Comparison of ENCODE assay signal across 9 cellular contexts in genomic region chr19:44476559-44477408, GRCh38. TPM values are rescaled to one million over a fixed set of nuclear protein-coding genes. Genes with fewer than 3 reads are reported as not detected.
DNase-seq lines count a peak whose midpoint lies in the region; ATAC-seq and TF ChIP-seq lines count a peak whose summit lies in the region.
"Had no signal": no experiment of that assay in that cellular context is flagged by ENCODE, and none has a peak within 500 bp of the region (broad histone marks: within the 10 kb centered on the region; RNA-seq: fewer than 3 reads in every experiment).

No MANE protein-coding gene starts in this region.

- no peak overlapping the region for H4K8ac ChIP-seq in neuronal stem cell (ENCODE audit: low read depth, low read length)

- CTCF ChIA-PET in Caco-2 (lab: Charles Lee): no interaction called here
- CTCF ChIA-PET in activated CD8-positive, alpha-beta T cell treated with anti-CD3 and anti-CD28 coated beads, Interleukin-2, amount 10 ng/mL, durations not matched to agents 7 days and 5 days (lab: Charles Lee): no interaction called here

- H2BK5ac ChIP-seq in neuronal stem cell (ENCODE audit: low read length): no peak overlapping the region

- no peak overlapping the region for H2BK15ac ChIP-seq in neuronal stem cell (ENCODE audit: low read length)

- no peak overlapping the region for H2AFZ ChIP-seq in neuronal stem cell (ENCODE audit: low read length)

- no peak overlapping the region for H2BK120ac ChIP-seq in neuronal stem cell (ENCODE audit: low read depth, low read length)

- no peak overlapping the region for H2BK12ac ChIP-seq in neuronal stem cell (ENCODE audit: low read length)

- no peak overlapping the region for H2AK5ac ChIP-seq in neuronal stem cell (ENCODE audit: low read depth, low read length)

- no peak overlapping the region for H3K18ac ChIP-seq in neuronal stem cell (ENCODE audit: low read length)

- H3K4me3 ChIP-seq in Caco-2 (ENCODE audit: low read depth, low read length) (no peak overlapping the region), H7 (ENCODE audit: insufficient read depth, low read depth, low read length) (no peak overlapping the region), neuronal stem cell (ENCODE audit: low read length in 2 of 2) (no peak overlapping the region)

- no peak overlapping the region for H3K23ac ChIP-seq in neuronal stem cell (ENCODE audit: low read depth, low read length, poor library complexity)

- H3K4me3 Mint-ChIP-seq in Caco-2 (ENCODE audit: unreplicated experiment): peak overlapping the region; percentile 43
- H3K4me3 Mint-ChIP-seq in activated CD8-positive, alpha-beta T cell treated with anti-CD3 and anti-CD28 coated beads, Interleukin-2, amount 10 ng/mL, durations not matched to agents 7 days and 5 days: no peak overlapping the region

- no peak for TF ChIP-seq CTCF in Caco-2 (IDR thresholded peaks at IDR 0.05; ENCODE audit: insufficient read depth in 1 of 2, low read depth in 1 of 2, low read length in 1 of 2, severe bottlenecking in 1 of 2, unreplicated experiment in 1 of 2)

- H3K79me1 ChIP-seq in neuronal stem cell (ENCODE audit: low read depth, low read length): peaks cover 2% of the 10 kb centered on the region

- H4K91ac ChIP-seq in neuronal stem cell (ENCODE audit: low read depth, low read length, poor library complexity): no peak overlapping the region

- H3K27me3 Mint-ChIP-seq in Caco-2 (ENCODE audit: insufficient read depth, unreplicated experiment): no peaks in the 10 kb centered on the region
- no peaks in the 10 kb centered on the region for H3K27me3 Mint-ChIP-seq in activated CD8-positive, alpha-beta T cell treated with anti-CD3 and anti-CD28 coated beads, Interleukin-2, amount 10 ng/mL, durations not matched to agents 7 days and 5 days (ENCODE audit: low read depth)

- no peak overlapping the region for H3K4ac ChIP-seq in neuronal stem cell (ENCODE audit: low read length)

- no peak overlapping the region for H3K9ac ChIP-seq in neuronal stem cell (ENCODE audit: low read depth, low read length, poor library complexity)

- no peaks in the 10 kb centered on the region for H3K4me1 Mint-ChIP-seq in Caco-2 (ENCODE audit: low read depth, unreplicated experiment)
- no peaks in the 10 kb centered on the region for H3K4me1 Mint-ChIP-seq in activated CD8-positive, alpha-beta T cell treated with anti-CD3 and anti-CD28 coated beads, Interleukin-2, amount 10 ng/mL, durations not matched to agents 7 days and 5 days (ENCODE audit: low read depth)

- peak in 1 of 2 experiments; percentile 14 for DNase-seq in Caco-2
- peak; percentile 9 for DNase-seq in HS-27A (ENCODE audit: low read depth)
- no peak for DNase-seq in activated CD8-positive, alpha-beta T cell treated with anti-CD3 and anti-CD28 coated beads, Interleukin-2, amount 10 ng/mL, durations not matched to agents 7 days and 5 days
- DNase-seq in kidney glomerular epithelial cell (lab: John Stamatoyannopoulos, UW): peak; percentile 1
- no peak for DNase-seq in NCI-H510A (lab: John Stamatoyannopoulos, UW)
- no peak for DNase-seq in H7
- no peak for DNase-seq in neuronal stem cell (ENCODE audit: low spot score)

- H3K27ac Mint-ChIP-seq in Caco-2 (ENCODE audit: unreplicated experiment): no peak overlapping the region
- H3K27ac Mint-ChIP-seq in activated CD8-positive, alpha-beta T cell treated with anti-CD3 and anti-CD28 coated beads, Interleukin-2, amount 10 ng/mL, durations not matched to agents 7 days and 5 days: peak overlapping the region; percentile 8
- H3K27ac Mint-ChIP-seq: activated T-helper 2 cell treated with anti-CD3 and anti-CD28 coated beads, Interferon-gamma antibody, Interleukin-2, Interleukin-4, amounts not matched to agents 10 μg/mL and 5 μg/mL and 100 μg/mL, durations not matched to agents 14 hours and 24 hours and 36 hours had no signal

- no peaks in the 10 kb centered on the region for H3K4me1 ChIP-seq in Caco-2
- H3K4me1 ChIP-seq in neuronal stem cell (ENCODE audit: control insufficient read depth in 2 of 2, insufficient read depth in 1 of 2, low read depth in 1 of 2, low read length in 2 of 2): no peaks in the 10 kb centered on the region

- H3K9me3 ChIP-seq in Caco-2 (peaks cover 79% of the 10 kb centered on the region), neuronal stem cell (replicated peaks in 1 of 2; ENCODE audit: control insufficient read depth in 2 of 2, insufficient read depth in 1 of 2, low read depth in 1 of 2, low read length in 2 of 2) (peaks cover 62 to 94% of the 10 kb centered on the region in 2 donors)

- no peak overlapping the region for H3K4me2 ChIP-seq in neuronal stem cell (ENCODE audit: insufficient read depth, low read length, poor library complexity, severe bottlenecking)

- H3K27me3 ChIP-seq in Caco-2 (replicated peaks; ENCODE audit: control insufficient read depth, insufficient read depth, low read length) (no peaks in the 10 kb centered on the region), H7 (ENCODE audit: control insufficient read depth, insufficient read depth, low read length) (no peaks in the 10 kb centered on the region), neuronal stem cell (ENCODE audit: control insufficient read depth in 3 of 3, insufficient read depth in 3 of 3, low read depth in 1 of 3, low read length in 3 of 3) (peaks cover 0 to 2% (median 0%) of the 10 kb centered on the region in 3 experiments)

- ATAC-seq in activated CD8-positive, alpha-beta T cell treated with anti-CD3 and anti-CD28 coated beads, Interleukin-2, amount 10 ng/mL, durations not matched to agents 7 days and 5 days: no peak
- no peak for ATAC-seq in GM18858 (IDR thresholded peaks at IDR 0.05; ENCODE audit: unreplicated experiment)

- WGBS in neuronal stem cell (ENCODE audit: extremely low coverage in 2 of 2, insufficient read length in 2 of 2, insufficient replicate concordance in 1 of 2), 2 donors: no CpG with 5 or more reads among the region's 7 CpGs

- no peak overlapping the region for H3K27ac ChIP-seq in neuronal stem cell (replicated peaks; ENCODE audit: low read length)

- peaks cover 92% of the 10 kb centered on the region for H3K36me3 Mint-ChIP-seq in Caco-2 (ENCODE audit: insufficient read depth, unreplicated experiment)
- peaks cover 86% of the 10 kb centered on the region for H3K36me3 Mint-ChIP-seq in activated CD8-positive, alpha-beta T cell treated with anti-CD3 and anti-CD28 coated beads, Interleukin-2, amount 10 ng/mL, durations not matched to agents 7 days and 5 days (ENCODE audit: low read depth)

- H3K36me3 ChIP-seq in Caco-2 (ENCODE audit: control insufficient read depth, insufficient read depth, low read length): peaks cover 14% of the 10 kb centered on the region
- H3K36me3 ChIP-seq in H7 (replicated peaks; ENCODE audit: control insufficient read depth, insufficient read depth, low read length): peaks cover 25% of the 10 kb centered on the region
- H3K36me3 ChIP-seq in neuronal stem cell (replicated peaks in 1 of 2; ENCODE audit: control insufficient read depth in 2 of 2, insufficient read depth in 2 of 2, low read length in 2 of 2): peaks cover 31 to 75% of the 10 kb centered on the region in 2 donors

- intact Hi-C loops in Caco-2 (cut with micrococcal nuclease; ENCODE audit: unreplicated experiment): no loop called here

- H3K14ac ChIP-seq in neuronal stem cell (ENCODE audit: low read length): no peak overlapping the region

- no TSS peak for BruUV-seq in Caco-2 (replicated peaks; lab: Mats Ljungman, UMichigan)

- POLR2A ChIA-PET in Caco-2 (lab: Charles Lee): no interaction called here
- POLR2A ChIA-PET in activated CD8-positive, alpha-beta T cell treated with anti-CD3 and anti-CD28 coated beads, Interleukin-2, amount 10 ng/mL, durations not matched to agents 7 days and 5 days (lab: Charles Lee): no interaction called here

- peaks cover 83% of the 10 kb centered on the region for H3K9me3 Mint-ChIP-seq in Caco-2 (ENCODE audit: unreplicated experiment)
- H3K9me3 Mint-ChIP-seq in activated CD8-positive, alpha-beta T cell treated with anti-CD3 and anti-CD28 coated beads, Interleukin-2, amount 10 ng/mL, durations not matched to agents 7 days and 5 days (ENCODE audit: insufficient read depth): peaks cover 86% of the 10 kb centered on the region

RNA-seq across cellular contexts. Expression of gene ZNF180, which starts 23.5 kb away (rescaled TPM):
- 9.1 and 13.3 TPM in 2 replicates for total RNA-seq in Caco-2 (2022)
- total RNA-seq in activated CD8-positive, alpha-beta T cell treated with anti-CD3 and anti-CD28 coated beads, Interleukin-2, amount 10 ng/mL, durations not matched to agents 7 days and 5 days: 10 to 100 TPM; 12.1 to 12.5 TPM
- total RNA-seq in H7 (2014; rRNA removed; shearing (Covaris generic)): 7.1 and 8.7 TPM in 2 replicates
- 5.1 TPM for polyA plus RNA-seq in neuronal stem cell (2013, experiment 1 of 2)
- polyA plus RNA-seq in neuronal stem cell (2013, experiment 2 of 2): 5.3 TPM

RNA-seq across cellular contexts. Expression of gene ZNF229, which starts 28.5 kb away (rescaled TPM):
- total RNA-seq in Caco-2 (2022): not detected in 2 replicates
- 1 to 10 TPM; 2.2 TPM for total RNA-seq in activated CD8-positive, alpha-beta T cell treated with anti-CD3 and anti-CD28 coated beads, Interleukin-2, amount 10 ng/mL, durations not matched to agents 7 days and 5 days
- 0.03 and 0.18 TPM in 2 replicates for total RNA-seq in H7 (2014; rRNA removed; shearing (Covaris generic))
- 5.5 TPM for polyA plus RNA-seq in neuronal stem cell (2013, experiment 1 of 2)
- 6.2 TPM for polyA plus RNA-seq in neuronal stem cell (2013, experiment 2 of 2)

RNA-seq across cellular contexts. Expression of gene CEACAM20, which starts 52.7 kb away (rescaled TPM):
- total RNA-seq in Caco-2 (2022): 0.16 TPM in 1 of 2 replicates, not detected in the other
- not detected for total RNA-seq in activated CD8-positive, alpha-beta T cell treated with anti-CD3 and anti-CD28 coated beads, Interleukin-2, amount 10 ng/mL, durations not matched to agents 7 days and 5 days
- total RNA-seq in H7 (2014; rRNA removed; shearing (Covaris generic)): not detected in 2 replicates
- not detected for polyA plus RNA-seq in neuronal stem cell (2013, experiment 1 of 2)
- polyA plus RNA-seq in neuronal stem cell (2013, experiment 2 of 2): not detected
- total RNA-seq: activated T-helper 2 cell treated with anti-CD3 and anti-CD28 coated beads, Interferon-gamma antibody, Interleukin-2, Interleukin-4, amounts not matched to agents 10 μg/mL and 5 μg/mL and 100 μg/mL, durations not matched to agents 14 hours and 24 hours and 36 hours had no signal

Comparison
In these comparisons a context has a peak if more than half of its experiments do, and no peak if none do; other contexts are left out.
1. DNase-seq: peak in HS-27A (single experiment) and kidney glomerular epithelial cell (single experiment); none in activated CD8-positive, alpha-beta T cell treated with anti-CD3 and anti-CD28 coated beads, Interleukin-2, amount 10 ng/mL, durations not matched to agents 7 days and 5 days (single experiment), NCI-H510A (single experiment), H7 (single experiment) and neuronal stem cell (single experiment).